In genomic region chr2:240220371-240220770, GRCh38 we compare ENCODE assay signal across 21 cellular contexts.
A peak's percentile ranks its signal among the peaks of the same experiment; 100 is the strongest.
DNase-seq lines count a peak whose midpoint lies in the region; ATAC-seq, FAIRE-seq and TF ChIP-seq lines count a peak whose summit lies in the region.
"Had no signal": no experiment of that assay in that cellular context is flagged by ENCODE, and none has a peak within 500 bp of the region (broad histone marks: within the 10 kb centered on the region; RNA-seq: fewer than 3 reads in every experiment).

No MANE protein-coding gene starts in this region.

- no peak overlapping the region for H3K9ac ChIP-seq in kidney (ENCODE audit: low read length in 2 of 2)

- no peak for TF ChIP-seq CTCF in heart right ventricle (IDR thresholded peaks at IDR 0.05)
- no peak for TF ChIP-seq CTCF in bronchial epithelial cell (IDR thresholded peaks at IDR 0.05; ENCODE audit: insufficient read depth, low read length, severe bottlenecking)
- TF ChIP-seq CTCF in kidney (IDR thresholded peaks at IDR 0.05; ENCODE audit: borderline replicate concordance, extremely low read depth, insufficient read depth) = no peak

- FAIRE-seq in bronchial epithelial cell (lab: Jason Lieb, UNC) (no peak), kidney (lab: Jason Lieb, UNC) (no peak)

- 42 to 48% methylated on average over 3 of the region's 3 CpGs for WGBS in heart right ventricle, 2 donors

- H3K27me3 ChIP-seq in heart right ventricle (peaks cover 0 to 23% (median 11%) of the 10 kb centered on the region in 7 donors), bronchial epithelial cell (ENCODE audit: control insufficient read depth, insufficient read depth, low read length) (peaks cover 3% of the 10 kb centered on the region), H7 (ENCODE audit: control insufficient read depth, insufficient read depth, low read length) (no peaks in the 10 kb centered on the region)
- H3K27me3 ChIP-seq: ascending aorta had no signal

- H3K4me3 ChIP-seq in heart right ventricle = no peak overlapping the region
- no peak overlapping the region for H3K4me3 ChIP-seq in bronchial epithelial cell (ENCODE audit: low read depth, low read length)
- H3K4me3 ChIP-seq in kidney (ENCODE audit: low read length in 2 of 2) = no peak overlapping the region
- H3K4me3 ChIP-seq in H7 (ENCODE audit: insufficient read depth, low read depth, low read length) = no peak overlapping the region
- H3K4me3 ChIP-seq: ascending aorta, esophagus squamous epithelium, psoas muscle, upper lobe of right lung had no signal

- H3K9me3 ChIP-seq in heart right ventricle (peaks cover 0 to 13% (median 0%) of the 10 kb centered on the region in 11 donors), kidney (ENCODE audit: control insufficient read depth in 1 of 2, low read length in 2 of 2) (no peaks in the 10 kb centered on the region)
- H3K9me3 ChIP-seq: ascending aorta, esophagus squamous epithelium, psoas muscle, upper lobe of right lung had no signal

- intact Hi-C loops in left cardiac atrium (cut with DNase I) (no loop called here), heart right ventricle (cut with DNase I) (loop anchor here in 2 of 10 donors (5.0 to 10.0 kb wide), 2 partner anchors 124 to 132 kb away; no protein-coding TSS in a partner anchor), kidney (cut with DNase I) (no loop called here)

- H3K4me1 ChIP-seq in heart right ventricle (no peaks in the 10 kb centered on the region), kidney (ENCODE audit: control insufficient read depth in 1 of 2, insufficient read depth in 1 of 2, low read depth in 1 of 2, low read length in 2 of 2) (peaks cover 0 to 2% of the 10 kb centered on the region in 2 donors)
- H3K4me1 ChIP-seq: ascending aorta, esophagus squamous epithelium, psoas muscle, upper lobe of right lung had no signal

- H3K36me3 ChIP-seq in heart right ventricle (no peaks in the 10 kb centered on the region), bronchial epithelial cell (ENCODE audit: control insufficient read depth, insufficient read depth, low read length) (no peaks in the 10 kb centered on the region), kidney (ENCODE audit: control insufficient read depth in 1 of 2, insufficient read depth in 2 of 2, low read length in 2 of 2) (no peaks in the 10 kb centered on the region), H7 (replicated peaks; ENCODE audit: control insufficient read depth, insufficient read depth, low read length) (no peaks in the 10 kb centered on the region)
- H3K36me3 ChIP-seq: ascending aorta, esophagus squamous epithelium, upper lobe of right lung had no signal

- H3K27ac ChIP-seq in heart right ventricle = no peak overlapping the region
- H3K27ac ChIP-seq in kidney (ENCODE audit: low read depth in 2 of 2, low read length in 2 of 2) = no peak overlapping the region
- H3K27ac ChIP-seq: ascending aorta, esophagus squamous epithelium, psoas muscle, upper lobe of right lung had no signal

- peak; percentile 44 to 90 for ATAC-seq in left cardiac atrium
- no peak for ATAC-seq in heart right ventricle
- ATAC-seq in HG03565 (IDR thresholded peaks at IDR 0.05; ENCODE audit: unreplicated experiment) = no peak
- no peak for ATAC-seq in HG03135 (IDR thresholded peaks at IDR 0.05; ENCODE audit: unreplicated experiment)
- ATAC-seq: psoas muscle, upper lobe of right lung had no signal

- DNase-seq in left cardiac atrium = no peak
- no peak for DNase-seq in heart right ventricle
- DNase-seq in bronchial epithelial cell (ENCODE audit: low read depth) = peak; percentile 66
- DNase-seq in kidney = peak; percentile 51
- no peak for DNase-seq in retina
- DNase-seq in H7 = no peak
- DNase-seq: activated CD4-positive, CD25-positive, alpha-beta regulatory T cell; activated effector memory CD4-positive, alpha-beta T cell treated with anti-CD3 and anti-CD28 coated beads, Interleukin-2, amount 50 U/mL, for 16 hours; dermis blood vessel endothelial cell; esophagus squamous epithelium; naive B cell; NCI-H146; psoas muscle; SHP77 treated with DMSO at 0.1 percent for 48 hours; stimulated activated CD4-positive, alpha-beta T cell treated with anti-CD3 and anti-CD28 coated beads, Interleukin-12 subunit alpha, Interleukin-12 subunit beta, amount 100 ng/mL, for 4 hours; stimulated activated naive CD4-positive, alpha-beta T cell treated with Interleukin-2 at 50 U/mL for 16 hours; T-helper 2 cell; upper lobe of right lung had no signal

Comparison
In these comparisons a context has a peak if more than half of its experiments do, and no peak if none do; other contexts are left out.
1. ATAC-seq: peak in left cardiac atrium (2 of 2); none in heart right ventricle (0 of 8), HG03565 (single experiment) and HG03135 (single experiment).
2. DNase-seq: peak in bronchial epithelial cell (single experiment) and kidney (single experiment); none in left cardiac atrium (single experiment), heart right ventricle (0 of 2), retina (single experiment) and H7 (single experiment).